In the genomic region with DNA sequence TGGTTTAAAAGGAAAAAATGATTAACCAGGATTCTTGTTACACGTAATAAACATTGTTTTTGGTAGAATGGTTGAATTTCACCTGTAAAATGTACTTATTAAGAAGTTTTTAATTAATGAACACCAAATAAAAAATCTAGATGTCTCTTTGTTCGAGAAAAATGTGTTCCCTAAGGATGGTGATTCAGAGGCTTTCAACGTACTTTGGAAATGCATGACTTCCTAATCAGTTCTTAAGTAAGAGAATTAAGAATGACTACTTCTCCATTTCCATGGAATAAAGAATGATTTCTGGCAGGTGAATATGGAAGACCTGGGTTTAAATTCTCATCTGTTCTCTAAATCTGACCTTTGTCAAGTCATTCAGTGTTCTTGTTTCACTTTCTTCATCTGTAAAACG, we compare ENCODE assay signal across 30 cellular contexts.
"Had no signal": no experiment of that assay in that cellular context is flagged by ENCODE, and none has a peak within 500 bp of the region (broad histone marks: within the 10 kb centered on the region; RNA-seq: fewer than 3 reads in every experiment).

No MANE protein-coding gene starts in this region.

- H3K4me3 Mint-ChIP-seq: activated CD4-positive, alpha-beta T cell treated with anti-CD3 and anti-CD28 coated beads, Interleukin-2, amount 10 ng/mL, durations not matched to agents 7 days and 5 days; activated CD8-positive, alpha-beta T cell treated with anti-CD3 and anti-CD28 coated beads for 36 hours; activated naive CD4-positive, alpha-beta T cell treated with anti-CD3 and anti-CD28 coated beads for 36 hours; activated naive CD4-positive, alpha-beta T cell treated with anti-CD3 and anti-CD28 coated beads, Interleukin-2, amount 50 U/mL, for 24 hours; activated naive CD8-positive, alpha-beta T cell treated with anti-CD3 and anti-CD28 coated beads for 36 hours; activated naive CD8-positive, alpha-beta T cell treated with anti-CD3 and anti-CD28 coated beads, Interleukin-2, amount 50 U/mL, for 24 hours; activated T-helper 1 cell treated with anti-CD3 and anti-CD28 coated beads, Interleukin-12 subunit alpha, Interleukin-12 subunit beta, Interleukin-2, Interleukin-4 antibody, amounts not matched to agents 30 ng/mL and 10 ng/mL and 1 ng/mL, durations not matched to agents 14 hours and 24 hours and 36 hours; brain; endodermal cell had no signal

- H3K27me3 ChIP-seq: adrenal gland, ascending aorta, breast epithelium, cardiac muscle cell, colonic mucosa, esophagus muscularis mucosa, foreskin keratinocyte, gastrocnemius medialis had no signal

- H3K27me3 Mint-ChIP-seq: activated CD4-positive, alpha-beta T cell treated with anti-CD3 and anti-CD28 coated beads, Interleukin-2, amount 10 ng/mL, durations not matched to agents 7 days and 5 days; activated CD8-positive, alpha-beta T cell treated with anti-CD3 and anti-CD28 coated beads for 36 hours; activated naive CD4-positive, alpha-beta T cell treated with anti-CD3 and anti-CD28 coated beads, Interleukin-2, amount 50 U/mL, for 24 hours; activated naive CD8-positive, alpha-beta T cell treated with anti-CD3 and anti-CD28 coated beads for 36 hours; activated naive CD8-positive, alpha-beta T cell treated with anti-CD3 and anti-CD28 coated beads, Interleukin-2, amount 50 U/mL, for 24 hours had no signal

- H3K27ac ChIP-seq: adrenal gland, ascending aorta, breast epithelium, cardiac muscle cell, colonic mucosa, esophagus muscularis mucosa, foreskin keratinocyte, gastrocnemius medialis had no signal

- H3K27ac Mint-ChIP-seq: activated CD4-positive, alpha-beta T cell treated with anti-CD3 and anti-CD28 coated beads, Interleukin-2, amount 10 ng/mL, durations not matched to agents 7 days and 5 days; activated CD8-positive, alpha-beta T cell treated with anti-CD3 and anti-CD28 coated beads for 36 hours; activated naive CD4-positive, alpha-beta T cell treated with anti-CD3 and anti-CD28 coated beads for 36 hours; activated naive CD4-positive, alpha-beta T cell treated with anti-CD3 and anti-CD28 coated beads, Interleukin-2, amount 50 U/mL, for 24 hours; activated naive CD8-positive, alpha-beta T cell treated with anti-CD3 and anti-CD28 coated beads for 36 hours; activated naive CD8-positive, alpha-beta T cell treated with anti-CD3 and anti-CD28 coated beads, Interleukin-2, amount 50 U/mL, for 24 hours; activated T-helper 1 cell treated with anti-CD3 and anti-CD28 coated beads, Interleukin-12 subunit alpha, Interleukin-12 subunit beta, Interleukin-2, Interleukin-4 antibody, amounts not matched to agents 30 ng/mL and 10 ng/mL and 1 ng/mL, durations not matched to agents 14 hours and 24 hours and 36 hours; activated T-helper 2 cell treated with anti-CD3 and anti-CD28 coated beads, Interferon-gamma antibody, Interleukin-2, Interleukin-4, amounts not matched to agents 10 μg/mL and 5 μg/mL and 100 μg/mL, durations not matched to agents 14 hours and 24 hours and 36 hours; brain; endodermal cell had no signal

- H3K9me3 ChIP-seq: adrenal gland, ascending aorta, breast epithelium, colonic mucosa, esophagus muscularis mucosa, gastrocnemius medialis had no signal

- H3K9me3 Mint-ChIP-seq: activated CD4-positive, alpha-beta T cell treated with anti-CD3 and anti-CD28 coated beads, Interleukin-2, amount 10 ng/mL, durations not matched to agents 7 days and 5 days; activated naive CD4-positive, alpha-beta T cell treated with anti-CD3 and anti-CD28 coated beads for 36 hours; activated naive CD4-positive, alpha-beta T cell treated with anti-CD3 and anti-CD28 coated beads, Interleukin-2, amount 50 U/mL, for 24 hours had no signal

- H3K4me1 Mint-ChIP-seq: activated CD4-positive, alpha-beta T cell treated with anti-CD3 and anti-CD28 coated beads, Interleukin-2, amount 10 ng/mL, durations not matched to agents 7 days and 5 days; activated naive CD4-positive, alpha-beta T cell treated with anti-CD3 and anti-CD28 coated beads, Interleukin-2, amount 50 U/mL, for 24 hours; activated naive CD8-positive, alpha-beta T cell treated with anti-CD3 and anti-CD28 coated beads for 36 hours; activated naive CD8-positive, alpha-beta T cell treated with anti-CD3 and anti-CD28 coated beads, Interleukin-2, amount 50 U/mL, for 24 hours had no signal

- H3K36me3 ChIP-seq: adrenal gland, ascending aorta, breast epithelium, cardiac muscle cell, colonic mucosa, esophagus muscularis mucosa, gastrocnemius medialis had no signal

- H3K4me1 ChIP-seq: adrenal gland, ascending aorta, breast epithelium, colonic mucosa, esophagus muscularis mucosa, foreskin keratinocyte, gastrocnemius medialis had no signal

- DNase-seq: activated CD4-positive, alpha-beta T cell treated with anti-CD3 and anti-CD28 coated beads for 1 hour; activated CD4-positive, alpha-beta T cell treated with anti-CD3 and anti-CD28 coated beads for 4 hours; activated CD4-positive, alpha-beta T cell treated with anti-CD3 and anti-CD28 coated beads, Interleukin-2, amount 10 ng/mL, durations not matched to agents 7 days and 5 days; activated CD4-positive, alpha-beta T cell treated with anti-CD3 and anti-CD28 coated beads, Interleukin-2, amount 50 U/mL, for 48 hours; activated CD8-positive, alpha-beta memory T cell treated with anti-CD3 and anti-CD28 coated beads for 24 hours; activated CD8-positive, alpha-beta T cell treated with anti-CD3 and anti-CD28 coated beads for 36 hours; activated effector memory CD4-positive, alpha-beta T cell treated with anti-CD3 and anti-CD28 coated beads, Interleukin-2, amount 50 U/mL, for 16 hours; activated naive CD4-positive, alpha-beta T cell treated with anti-CD3 and anti-CD28 coated beads for 36 hours; activated naive CD8-positive, alpha-beta T cell treated with anti-CD3 and anti-CD28 coated beads for 36 hours; activated naive CD8-positive, alpha-beta T cell treated with anti-CD3 and anti-CD28 coated beads, Interleukin-2, amount 50 U/mL, for 24 hours; activated T-cell treated with anti-CD3 and anti-CD28 coated beads, Interleukin-2, amount 50 U/mL, for 48 hours; adrenal gland; central memory CD4-positive, alpha-beta T cell; cerebellar nuclear complex; colonic mucosa; effector memory CD4-positive, alpha-beta T cell; endodermal cell; erythroblast; foreskin keratinocyte; gastrocnemius medialis; glutamatergic neuron; T-helper 2 cell had no signal

- H3K4me3 ChIP-seq: adrenal gland, ascending aorta, breast epithelium, cardiac muscle cell, colonic mucosa, esophagus muscularis mucosa, gastrocnemius medialis had no signal

- H3K36me3 Mint-ChIP-seq: activated naive CD4-positive, alpha-beta T cell treated with anti-CD3 and anti-CD28 coated beads, Interleukin-2, amount 50 U/mL, for 24 hours; activated naive CD8-positive, alpha-beta T cell treated with anti-CD3 and anti-CD28 coated beads for 36 hours; brain had no signal
